ENCODE assay signal across 1 cellular context in genomic region chr12:108117163-108117849, GRCh38.
TF ChIP-seq lines count a peak whose summit lies in the region.

No MANE protein-coding gene starts in this region.

TF ChIP-seq in K562, 482 proteins besides CTCF, POLR2A, EP300 and RAD21 (continued from another document):
- TF ChIP-seq ZNF518B (CRISPR knock-in tag; IDR thresholded peaks at IDR 0.05) = 0 out of 2 replicates have a peak, but pooled peaks have one; percentile 33
- TF ChIP-seq, protein P1, sequence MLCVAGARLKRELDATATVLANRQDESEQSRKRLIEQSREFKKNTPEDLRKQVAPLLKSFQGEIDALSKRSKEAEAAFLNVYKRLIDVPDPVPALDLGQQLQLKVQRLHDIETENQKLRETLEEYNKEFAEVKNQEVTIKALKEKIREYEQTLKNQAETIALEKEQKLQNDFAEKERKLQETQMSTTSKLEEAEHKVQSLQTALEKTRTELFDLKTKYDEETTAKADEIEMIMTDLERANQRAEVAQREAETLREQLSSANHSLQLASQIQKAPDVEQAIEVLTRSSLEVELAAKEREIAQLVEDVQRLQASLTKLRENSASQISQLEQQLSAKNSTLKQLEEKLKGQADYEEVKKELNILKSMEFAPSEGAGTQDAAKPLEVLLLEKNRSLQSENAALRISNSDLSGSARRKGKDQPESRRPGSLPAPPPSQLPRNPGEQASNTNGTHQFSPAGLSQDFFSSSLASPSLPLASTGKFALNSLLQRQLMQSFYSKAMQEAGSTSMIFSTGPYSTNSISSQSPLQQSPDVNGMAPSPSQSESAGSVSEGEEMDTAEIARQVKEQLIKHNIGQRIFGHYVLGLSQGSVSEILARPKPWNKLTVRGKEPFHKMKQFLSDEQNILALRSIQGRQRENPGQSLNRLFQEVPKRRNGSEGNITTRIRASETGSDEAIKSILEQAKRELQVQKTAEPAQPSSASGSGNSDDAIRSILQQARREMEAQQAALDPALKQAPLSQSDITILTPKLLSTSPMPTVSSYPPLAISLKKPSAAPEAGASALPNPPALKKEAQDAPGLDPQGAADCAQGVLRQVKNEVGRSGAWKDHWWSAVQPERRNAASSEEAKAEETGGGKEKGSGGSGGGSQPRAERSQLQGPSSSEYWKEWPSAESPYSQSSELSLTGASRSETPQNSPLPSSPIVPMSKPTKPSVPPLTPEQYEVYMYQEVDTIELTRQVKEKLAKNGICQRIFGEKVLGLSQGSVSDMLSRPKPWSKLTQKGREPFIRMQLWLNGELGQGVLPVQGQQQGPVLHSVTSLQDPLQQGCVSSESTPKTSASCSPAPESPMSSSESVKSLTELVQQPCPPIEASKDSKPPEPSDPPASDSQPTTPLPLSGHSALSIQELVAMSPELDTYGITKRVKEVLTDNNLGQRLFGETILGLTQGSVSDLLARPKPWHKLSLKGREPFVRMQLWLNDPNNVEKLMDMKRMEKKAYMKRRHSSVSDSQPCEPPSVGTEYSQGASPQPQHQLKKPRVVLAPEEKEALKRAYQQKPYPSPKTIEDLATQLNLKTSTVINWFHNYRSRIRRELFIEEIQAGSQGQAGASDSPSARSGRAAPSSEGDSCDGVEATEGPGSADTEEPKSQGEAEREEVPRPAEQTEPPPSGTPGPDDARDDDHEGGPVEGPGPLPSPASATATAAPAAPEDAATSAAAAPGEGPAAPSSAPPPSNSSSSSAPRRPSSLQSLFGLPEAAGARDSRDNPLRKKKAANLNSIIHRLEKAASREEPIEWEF (CRISPR knock-in tag; IDR thresholded peaks at IDR 0.05) = peak; percentile 86
- TF ChIP-seq KAT7 (CRISPR knock-in tag; IDR thresholded peaks at IDR 0.05; ENCODE audit: borderline replicate concordance) = no peak
- peak; percentile 55; the same call in 1 of the 2 replicates for TF ChIP-seq MYC (IDR thresholded peaks at IDR 0.05; ENCODE audit: low read depth, low read length)
- no peak for TF ChIP-seq MYC (CRISPR knock-in tag; IDR thresholded peaks at IDR 0.05; ENCODE audit: borderline replicate concordance, low read depth)
- TF ChIP-seq, protein P2, sequence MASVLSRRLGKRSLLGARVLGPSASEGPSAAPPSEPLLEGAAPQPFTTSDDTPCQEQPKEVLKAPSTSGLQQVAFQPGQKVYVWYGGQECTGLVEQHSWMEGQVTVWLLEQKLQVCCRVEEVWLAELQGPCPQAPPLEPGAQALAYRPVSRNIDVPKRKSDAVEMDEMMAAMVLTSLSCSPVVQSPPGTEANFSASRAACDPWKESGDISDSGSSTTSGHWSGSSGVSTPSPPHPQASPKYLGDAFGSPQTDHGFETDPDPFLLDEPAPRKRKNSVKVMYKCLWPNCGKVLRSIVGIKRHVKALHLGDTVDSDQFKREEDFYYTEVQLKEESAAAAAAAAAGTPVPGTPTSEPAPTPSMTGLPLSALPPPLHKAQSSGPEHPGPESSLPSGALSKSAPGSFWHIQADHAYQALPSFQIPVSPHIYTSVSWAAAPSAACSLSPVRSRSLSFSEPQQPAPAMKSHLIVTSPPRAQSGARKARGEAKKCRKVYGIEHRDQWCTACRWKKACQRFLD (CRISPR knock-in tag; IDR thresholded peaks at IDR 0.05) = peak; percentile 91
- TF ChIP-seq, protein P3, sequence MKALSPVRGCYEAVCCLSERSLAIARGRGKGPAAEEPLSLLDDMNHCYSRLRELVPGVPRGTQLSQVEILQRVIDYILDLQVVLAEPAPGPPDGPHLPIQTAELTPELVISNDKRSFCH (CRISPR knock-in tag; IDR thresholded peaks at IDR 0.05) = peak; percentile 43; the same call in 1 of the 2 replicates
- TF ChIP-seq, protein P3 (tag; IDR thresholded peaks at IDR 0.05) = no peak
- peak; percentile 98 for TF ChIP-seq POLR2H (tag; IDR thresholded peaks at IDR 0.05; ENCODE audit: low read depth)
- 0 out of 2 replicates have a peak, but pooled peaks have one; percentile 10 for TF ChIP-seq RHOXF2B (CRISPR knock-in tag; conservative IDR thresholded peaks at IDR 0.05)
- peak; percentile 17; the same call in 1 of the 2 replicates for TF ChIP-seq JUND (IDR thresholded peaks at IDR 0.05; ENCODE audit: borderline replicate concordance, low read depth, low read length)
- TF ChIP-seq JUND (tag; IDR thresholded peaks at IDR 0.05; ENCODE audit: borderline replicate concordance, low read depth, low read length) = no peak
- peak; percentile 39; the same call in 1 of the 2 replicates for TF ChIP-seq ESRRA (IDR thresholded peaks at IDR 0.05; ENCODE audit: borderline replicate concordance, low read depth)
- peak; percentile 97 for TF ChIP-seq POLR2AphosphoS2 (IDR thresholded peaks at IDR 0.05; ENCODE audit: low read length)
- TF ChIP-seq RFX1 (IDR thresholded peaks at IDR 0.05) = peak; percentile 85
- TF ChIP-seq, protein P4, sequence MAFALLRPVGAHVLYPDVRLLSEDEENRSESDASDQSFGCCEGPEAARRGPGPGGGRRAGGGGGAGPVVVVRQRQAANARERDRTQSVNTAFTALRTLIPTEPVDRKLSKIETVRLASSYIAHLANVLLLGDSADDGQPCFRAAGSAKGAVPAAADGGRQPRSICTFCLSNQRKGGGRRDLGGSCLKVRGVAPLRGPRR (CRISPR knock-in tag; IDR thresholded peaks at IDR 0.05) = peak; percentile 52; the same call in 1 of the 2 replicates
- no peak for TF ChIP-seq HNRNPUL1 (IDR thresholded peaks at IDR 0.05; ENCODE audit: low read length)
- TF ChIP-seq MTA3 (IDR thresholded peaks at IDR 0.05; ENCODE audit: borderline replicate concordance) = peak; percentile 98
- 0 out of 2 replicates have a peak, but pooled peaks have one; percentile 37 for TF ChIP-seq MYNN (IDR thresholded peaks at IDR 0.05)
- TF ChIP-seq MYNN (CRISPR knock-in tag; IDR thresholded peaks at IDR 0.05) = no peak
- 0 out of 2 replicates have a peak, but pooled peaks have one; percentile 33 for TF ChIP-seq SMARCA4 (IDR thresholded peaks at IDR 0.05)
- TF ChIP-seq NFIX (CRISPR knock-in tag; IDR thresholded peaks at IDR 0.05; ENCODE audit: low read depth) = no peak; the same call in 1 of the 2 replicates
- peak; percentile 56; the same call in 1 of the 2 replicates for TF ChIP-seq E2F3 (CRISPR knock-in tag; IDR thresholded peaks at IDR 0.05)
- TF ChIP-seq SUPT5H (IDR thresholded peaks at IDR 0.05) = peak; percentile 98
- peak; percentile 90 for TF ChIP-seq ZKSCAN8 (CRISPR knock-in tag; IDR thresholded peaks at IDR 0.05)
- peak; percentile 77 for TF ChIP-seq ZNF239 (CRISPR knock-in tag; IDR thresholded peaks at IDR 0.05)
- TF ChIP-seq EWSR1 (IDR thresholded peaks at IDR 0.05; ENCODE audit: borderline replicate concordance, low read depth, partially characterized antibody) = no peak
- TF ChIP-seq HIVEP1 (CRISPR knock-in tag; IDR thresholded peaks at IDR 0.05) = peak; percentile 86; the same call in 1 of the 2 replicates
- TF ChIP-seq PHF20 (IDR thresholded peaks at IDR 0.05; ENCODE audit: partially characterized antibody) = no peak
- TF ChIP-seq ZNF165 (CRISPR knock-in tag; IDR thresholded peaks at IDR 0.05; ENCODE audit: borderline replicate concordance) = peak; percentile 76; the same call in 1 of the 2 replicates
- no peak for TF ChIP-seq SRSF1 (IDR thresholded peaks at IDR 0.05; ENCODE audit: low read depth, low read length)
- no peak for TF ChIP-seq SP2 (IDR thresholded peaks at IDR 0.05; ENCODE audit: extremely low read depth, low read depth, low read length, poor library complexity, severe bottlenecking)
- TF ChIP-seq MLLT1 (IDR thresholded peaks at IDR 0.05) = peak; percentile 77 to 87; a peak in 3 of 4 replicates
- TF ChIP-seq RBFOX2 (IDR thresholded peaks at IDR 0.05; ENCODE audit: low read depth, low read length) = peak; percentile 51; the same call in 1 of the 2 replicates
- peak; percentile 63 for TF ChIP-seq GMEB1 (CRISPR knock-in tag; IDR thresholded peaks at IDR 0.05)
- TF ChIP-seq POLR2AphosphoS5 (IDR thresholded peaks at IDR 0.05; ENCODE audit: control insufficient read depth, insufficient read depth, low read depth, low read length) = peak; percentile 90; the same call in 1 of the 2 replicates
- TF ChIP-seq ASH1L (IDR thresholded peaks at IDR 0.05; ENCODE audit: borderline replicate concordance, low read depth, partially characterized antibody) = peak; percentile 81
- no peak; the same call in 1 of the 2 replicates for TF ChIP-seq ETV1 (tag; conservative IDR thresholded peaks at IDR 0.05; ENCODE audit: low read depth)
- TF ChIP-seq PML (IDR thresholded peaks at IDR 0.05; ENCODE audit: low read length) = peak; percentile 92
- TF ChIP-seq, protein P5, sequence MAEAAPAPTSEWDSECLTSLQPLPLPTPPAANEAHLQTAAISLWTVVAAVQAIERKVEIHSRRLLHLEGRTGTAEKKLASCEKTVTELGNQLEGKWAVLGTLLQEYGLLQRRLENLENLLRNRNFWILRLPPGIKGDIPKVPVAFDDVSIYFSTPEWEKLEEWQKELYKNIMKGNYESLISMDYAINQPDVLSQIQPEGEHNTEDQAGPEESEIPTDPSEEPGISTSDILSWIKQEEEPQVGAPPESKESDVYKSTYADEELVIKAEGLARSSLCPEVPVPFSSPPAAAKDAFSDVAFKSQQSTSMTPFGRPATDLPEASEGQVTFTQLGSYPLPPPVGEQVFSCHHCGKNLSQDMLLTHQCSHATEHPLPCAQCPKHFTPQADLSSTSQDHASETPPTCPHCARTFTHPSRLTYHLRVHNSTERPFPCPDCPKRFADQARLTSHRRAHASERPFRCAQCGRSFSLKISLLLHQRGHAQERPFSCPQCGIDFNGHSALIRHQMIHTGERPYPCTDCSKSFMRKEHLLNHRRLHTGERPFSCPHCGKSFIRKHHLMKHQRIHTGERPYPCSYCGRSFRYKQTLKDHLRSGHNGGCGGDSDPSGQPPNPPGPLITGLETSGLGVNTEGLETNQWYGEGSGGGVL (CRISPR knock-in tag; IDR thresholded peaks at IDR 0.05) = 0 out of 2 replicates have a peak, but pooled peaks have one; percentile 13
